8 cellular contexts compared by ENCODE assay signal in the genomic region with DNA sequence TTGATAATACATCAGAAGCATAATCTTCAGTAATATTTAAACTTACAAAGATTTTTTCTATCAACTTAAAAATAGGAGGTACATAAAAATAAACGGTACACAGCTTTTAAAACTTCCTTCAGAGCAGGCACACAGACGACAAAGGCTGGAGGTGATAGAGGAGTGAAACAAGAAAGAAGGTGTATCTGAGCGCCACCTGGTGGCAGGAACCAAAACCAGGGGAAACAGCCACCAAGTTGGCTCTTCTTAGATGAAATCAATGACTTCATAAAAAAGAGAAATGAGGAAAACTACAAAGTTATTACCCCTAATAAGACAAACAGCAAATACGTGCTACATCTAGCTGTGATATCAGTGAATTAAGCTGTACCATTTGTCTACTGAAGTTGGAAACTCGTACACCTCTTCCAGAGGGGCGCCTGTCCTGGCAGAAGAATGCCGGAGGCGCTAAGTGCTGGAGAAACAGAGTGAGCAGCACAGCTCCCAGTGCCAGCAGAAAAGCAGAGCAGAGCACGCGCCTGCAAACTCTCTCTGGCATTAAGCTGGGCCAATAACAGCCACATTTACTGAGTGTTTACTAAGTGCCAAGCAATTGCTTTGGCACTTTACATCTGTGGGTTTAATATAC.
A peak's percentile ranks its signal among the peaks of the same experiment; 100 is the strongest.
DNase-seq lines count a peak whose midpoint lies in the region; ATAC-seq and TF ChIP-seq lines count a peak whose summit lies in the region.

No MANE protein-coding gene starts in this region.

- H3K36me3 ChIP-seq in left lung, result peaks cover 0 to 96% of the 10 kb centered on the region in 2 donors

- H3K4me3 ChIP-seq in left lung, result no peak overlapping the region

- intact Hi-C loops in left lung (cut with DNase I), result no loop called here

- no peak overlapping the region for H3K27ac ChIP-seq in left lung

- DNase-seq in activated CD4-positive, CD25-positive, alpha-beta regulatory T cell (lab: John Stamatoyannopoulos, UW), result peak in 3 of 4 experiments; percentile 20 to 54 (median 46)
- peak; percentile 91 for DNase-seq in NCI-H2171 treated with DMSO at 0.1 percent for 48 hours (lab: John Stamatoyannopoulos, UW)
- peak; percentile 52 for DNase-seq in activated CD4-positive, CD25-positive, alpha-beta regulatory T cell treated with anti-CD3 and anti-CD28 coated beads, Interleukin-2, amount 50 U/mL, for 72 hours
- DNase-seq in central memory CD4-positive, alpha-beta T cell, result peak; percentile 58
- DNase-seq in left lung, result peak in 1 of 2 donors; percentile 49
- DNase-seq in stimulated activated CD4-positive, alpha-beta T cell treated with anti-CD3 and anti-CD28 coated beads, TNF-alpha, amount 100 ng/mL, for 24 hours (ENCODE audit: low read depth in 3 of 3), result peak; percentile 30 to 66 (median 38)

- ATAC-seq in activated CD4-positive, CD25-positive, alpha-beta regulatory T cell treated with anti-CD3 and anti-CD28 coated beads, Interleukin-2, amount 50 U/mL, for 24 hours, result no peak
- peak; percentile 83 for ATAC-seq in left lung
- ATAC-seq in GM18519 (IDR thresholded peaks at IDR 0.05; ENCODE audit: low FRiP score, unreplicated experiment), result no peak

- H3K4me1 ChIP-seq in left lung, result no peaks in the 10 kb centered on the region

- peak; percentile 84 to 90 for TF ChIP-seq CTCF in left lung (IDR thresholded peaks at IDR 0.05)

- H3K9me3 ChIP-seq in left lung, result no peaks in the 10 kb centered on the region

- no peaks in the 10 kb centered on the region for H3K27me3 ChIP-seq in left lung
